Comparison of ENCODE assay signal across 10 cellular contexts in the genomic region with DNA sequence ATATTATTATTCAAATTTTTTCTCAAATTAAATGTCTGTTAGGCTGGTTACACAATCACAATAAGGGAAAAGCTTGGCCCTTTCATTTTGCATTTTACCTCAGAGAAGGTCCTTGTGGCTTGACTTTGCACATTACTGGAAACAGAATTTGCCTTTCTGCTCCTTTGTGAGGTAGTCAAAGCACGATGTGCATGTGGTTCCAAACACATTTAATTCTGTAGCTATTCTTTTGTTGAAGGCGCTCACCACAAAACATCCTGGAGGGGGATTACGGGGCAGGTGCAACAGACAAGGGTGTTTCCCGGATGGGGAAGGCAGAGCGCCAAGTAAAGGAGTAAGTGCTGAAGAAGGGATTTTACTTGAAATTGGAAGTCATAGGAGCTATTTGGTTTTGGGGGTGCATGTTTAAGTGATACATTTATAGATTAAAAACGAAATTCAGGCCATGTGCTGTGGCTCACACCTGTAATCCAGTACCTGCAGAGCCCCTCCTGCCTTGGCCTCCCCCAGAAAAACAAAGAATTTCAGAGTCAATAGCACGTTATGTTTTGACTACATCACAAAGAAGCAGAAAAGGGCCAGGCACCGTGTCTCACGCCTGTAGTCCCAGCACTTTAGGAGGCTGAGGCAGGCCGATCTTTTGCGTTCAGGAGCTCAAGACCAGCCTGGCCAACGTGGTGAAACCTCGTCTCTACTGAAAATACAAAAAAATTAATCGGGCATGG. TPM values are rescaled to one million over a fixed set of nuclear protein-coding genes. Genes with fewer than 3 reads are reported as not detected.
DNase-seq lines count a peak whose midpoint lies in the region; ATAC-seq and TF ChIP-seq lines count a peak whose summit lies in the region.
"Had no signal": no experiment of that assay in that cellular context is flagged by ENCODE, and none has a peak within 500 bp of the region (broad histone marks: within the 10 kb centered on the region; RNA-seq: fewer than 3 reads in every experiment).

No MANE protein-coding gene starts in this region.

- H3K4me1 Mint-ChIP-seq in activated naive CD4-positive, alpha-beta T cell treated with anti-CD3 and anti-CD28 coated beads for 36 hours (ENCODE audit: low read depth): peaks cover 20% of the 10 kb centered on the region

- peak; percentile 1 for DNase-seq in DMS79 treated with DMSO at 0.1 percent for 48 hours (lab: John Stamatoyannopoulos, UW)
- peak; percentile 93 for DNase-seq in activated naive CD4-positive, alpha-beta T cell treated with anti-CD3 and anti-CD28 coated beads for 36 hours
- DNase-seq in WERI-Rb-1: no peak
- no peak for DNase-seq in sigmoid colon
- DNase-seq in left lobe of liver (ENCODE audit: low spot score): no peak
- DNase-seq: uterus had no signal

- CTCF ChIA-PET in activated naive CD4-positive, alpha-beta T cell treated with anti-CD3 and anti-CD28 coated beads for 36 hours (lab: Charles Lee): interaction anchor here (0.6 to 3.2 kb wide), 7 partner anchors 19 to 273 kb away, joined by 3 to 18 read pairs (median 3); a partner anchor contains a TSS

- ATAC-seq in GM19351 (IDR thresholded peaks at IDR 0.05; ENCODE audit: unreplicated experiment) (peak; percentile 62), HG03432 (IDR thresholded peaks at IDR 0.05; ENCODE audit: unreplicated experiment) (peak; percentile 55), left lobe of liver (no peak), gastroesophageal sphincter (no peak)

- H3K4me1 ChIP-seq in sigmoid colon (no peaks in the 10 kb centered on the region), gastroesophageal sphincter (no peaks in the 10 kb centered on the region)
- H3K4me1 ChIP-seq: uterus had no signal

- H3K36me3 Mint-ChIP-seq in activated naive CD4-positive, alpha-beta T cell treated with anti-CD3 and anti-CD28 coated beads for 36 hours (ENCODE audit: low read depth): no peaks in the 10 kb centered on the region

- WGBS in sigmoid colon, 2 donors: 68 to 80% methylated on average over 14 of the region's 14 CpGs
- 56 to 73% methylated on average over 7 to 14 of the region's 14 CpGs for WGBS in gastroesophageal sphincter (ENCODE audit: low coverage in 1 of 2), 2 donors

- H3K9me3 Mint-ChIP-seq in activated naive CD4-positive, alpha-beta T cell treated with anti-CD3 and anti-CD28 coated beads for 36 hours: no peaks in the 10 kb centered on the region

- H3K27ac ChIP-seq in WERI-Rb-1: no peak overlapping the region
- H3K27ac ChIP-seq in sigmoid colon: no peak overlapping the region
- H3K27ac ChIP-seq in gastroesophageal sphincter: no peak overlapping the region
- H3K27ac ChIP-seq: neutrophil, uterus had no signal

- H3K4me3 Mint-ChIP-seq in activated naive CD4-positive, alpha-beta T cell treated with anti-CD3 and anti-CD28 coated beads for 36 hours: peak overlapping the region; percentile 22

- H3K27ac Mint-ChIP-seq in activated naive CD4-positive, alpha-beta T cell treated with anti-CD3 and anti-CD28 coated beads for 36 hours: peak overlapping the region; percentile 75

- no peaks in the 10 kb centered on the region for H3K9me3 ChIP-seq in WERI-Rb-1 (ENCODE audit: severe bottlenecking)
- no peaks in the 10 kb centered on the region for H3K9me3 ChIP-seq in sigmoid colon
- no peaks in the 10 kb centered on the region for H3K9me3 ChIP-seq in gastroesophageal sphincter
- H3K9me3 ChIP-seq: neutrophil, uterus had no signal

- H3K4me3 ChIP-seq in WERI-Rb-1 (ENCODE audit: low read depth, low read length) (no peak overlapping the region), sigmoid colon (no peak overlapping the region), gastroesophageal sphincter (no peak overlapping the region)
- H3K4me3 ChIP-seq: uterus had no signal

- no peak for TF ChIP-seq POLR2A in sigmoid colon (IDR thresholded peaks at IDR 0.05)
- TF ChIP-seq POLR2A in gastroesophageal sphincter (IDR thresholded peaks at IDR 0.05): no peak

- H3K27me3 ChIP-seq in WERI-Rb-1 (ENCODE audit: insufficient read depth, low read depth, severe bottlenecking) (no peaks in the 10 kb centered on the region), sigmoid colon (no peaks in the 10 kb centered on the region), gastroesophageal sphincter (no peaks in the 10 kb centered on the region)
- H3K27me3 ChIP-seq: neutrophil, uterus had no signal

- no peaks in the 10 kb centered on the region for H3K36me3 ChIP-seq in WERI-Rb-1
- H3K36me3 ChIP-seq in sigmoid colon: no peaks in the 10 kb centered on the region
- no peaks in the 10 kb centered on the region for H3K36me3 ChIP-seq in gastroesophageal sphincter
- H3K36me3 ChIP-seq: neutrophil, uterus had no signal

- no peak for TF ChIP-seq EP300 in sigmoid colon (IDR thresholded peaks at IDR 0.05)
- TF ChIP-seq EP300 in gastroesophageal sphincter (IDR thresholded peaks at IDR 0.05): no peak

- intact Hi-C loops in activated naive CD4-positive, alpha-beta T cell treated with anti-CD3 and anti-CD28 coated beads for 36 hours (cut with micrococcal nuclease): loop anchor here (1.0 kb wide), 7 partner anchors 20 to 155 kb away; a partner anchor contains a TSS
- intact Hi-C loops in sigmoid colon (cut with DNase I): no loop called here

- H3K27me3 Mint-ChIP-seq in activated naive CD4-positive, alpha-beta T cell treated with anti-CD3 and anti-CD28 coated beads for 36 hours (ENCODE audit: low read depth): no peaks in the 10 kb centered on the region

- TF ChIP-seq CTCF in WERI-Rb-1 (IDR thresholded peaks at IDR 0.05; ENCODE audit: low read depth, low read length) (no peak), sigmoid colon (IDR thresholded peaks at IDR 0.05) (no peak), gastroesophageal sphincter (IDR thresholded peaks at IDR 0.05) (no peak)

RNA-seq across cellular contexts. Expression of a gene that starts 31.2 kb away (rescaled TPM):
- 10 to 100 TPM; 17.9 to 18.4 TPM for total RNA-seq in activated naive CD4-positive, alpha-beta T cell treated with anti-CD3 and anti-CD28 coated beads for 36 hours
- 10 to 100 TPM; 14.9 to 23.5 (median 20.0) TPM for total RNA-seq in sigmoid colon
- polyA plus RNA-seq in sigmoid colon: 1 to 10 TPM; 3.6 to 5.0 (median 4.2) TPM
- 9.3 TPM for total RNA-seq in left lobe of liver
- total RNA-seq in gastroesophageal sphincter: 10 to 100 TPM; 13.9 to 25.7 (median 20.9) TPM

RNA-seq across cellular contexts. Expression of a gene that starts 56.1 kb away (rescaled TPM):
- 10 to 100 TPM; 16.3 to 17.5 TPM for total RNA-seq in activated naive CD4-positive, alpha-beta T cell treated with anti-CD3 and anti-CD28 coated beads for 36 hours
- total RNA-seq in sigmoid colon (10 to 100 TPM; 14.0 to 20.5 (median 15.1) TPM), left lobe of liver (11.9 TPM), gastroesophageal sphincter (10 to 100 TPM; 11.2 to 27.4 (median 13.5) TPM)
- polyA plus RNA-seq in sigmoid colon: 10 to 100 TPM in 1 of 3 donors, 1 to 10 TPM in 2; 5.4 to 13.1 (median 7.2) TPM

Comparison
In these comparisons a context has a peak if more than half of its experiments do, and no peak if none do; other contexts are left out.
1. DNase-seq: peak in DMS79 treated with DMSO at 0.1 percent for 48 hours (single experiment) and activated naive CD4-positive, alpha-beta T cell treated with anti-CD3 and anti-CD28 coated beads for 36 hours (single experiment); none in WERI-Rb-1 (single experiment), sigmoid colon (single experiment) and left lobe of liver (single experiment).
2. ATAC-seq: peak in GM19351 (single experiment) and HG03432 (single experiment); none in left lobe of liver (single experiment) and gastroesophageal sphincter (single experiment).